In the genomic region with DNA sequence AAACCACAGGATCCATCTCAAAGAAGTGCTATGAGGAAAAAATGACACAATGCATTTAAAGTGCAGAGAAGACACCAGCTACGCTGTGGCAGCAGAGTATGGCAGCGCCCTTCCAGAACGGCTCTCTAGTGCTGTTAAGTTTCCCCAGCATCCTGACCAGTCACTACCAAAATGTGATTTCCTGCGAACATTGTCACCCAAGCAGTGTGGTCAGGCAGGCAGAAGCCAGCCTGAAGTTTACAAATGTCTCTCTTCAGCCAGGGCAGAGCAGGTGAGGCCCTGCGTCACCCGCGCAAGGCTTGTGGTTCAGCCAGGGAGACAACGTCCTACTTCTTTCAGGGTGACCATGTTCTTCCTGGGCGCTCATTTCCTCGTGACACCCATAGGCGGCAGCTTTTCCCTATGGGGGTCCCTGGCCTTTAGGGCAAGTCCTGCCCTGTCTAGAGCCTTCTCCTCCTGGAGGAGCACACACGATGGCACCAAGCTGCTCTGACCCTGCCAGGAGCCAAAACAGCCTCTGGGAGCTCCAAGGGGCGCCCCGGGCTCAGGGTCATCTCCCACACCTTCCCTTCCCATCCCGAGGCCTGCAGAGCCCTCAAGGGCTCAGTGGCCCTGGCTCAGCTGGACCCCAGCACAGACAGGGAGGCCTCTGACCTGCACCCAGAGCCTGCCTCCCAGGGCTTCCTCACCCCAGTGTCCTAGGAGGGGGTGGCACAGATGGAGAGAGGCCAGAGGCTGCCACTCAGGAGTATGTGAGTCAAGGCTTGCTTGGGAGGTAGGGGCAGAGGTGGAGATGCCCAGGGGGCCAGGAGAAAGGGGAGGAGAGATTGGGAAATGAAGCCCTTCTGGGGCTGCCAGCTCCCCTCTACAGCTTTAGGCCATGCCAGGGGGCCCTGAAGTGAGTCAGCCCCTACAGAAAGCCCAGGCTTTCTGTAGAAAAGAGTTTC, we compare ENCODE assay signal across 1 cellular context.
TF ChIP-seq lines count a peak whose summit lies in the region.

No MANE protein-coding gene starts in this region.

TF ChIP-seq in HepG2, 621 proteins besides CTCF, POLR2A, EP300 and RAD21 (continued from another document and continues in another):
- TF ChIP-seq, protein P1, sequence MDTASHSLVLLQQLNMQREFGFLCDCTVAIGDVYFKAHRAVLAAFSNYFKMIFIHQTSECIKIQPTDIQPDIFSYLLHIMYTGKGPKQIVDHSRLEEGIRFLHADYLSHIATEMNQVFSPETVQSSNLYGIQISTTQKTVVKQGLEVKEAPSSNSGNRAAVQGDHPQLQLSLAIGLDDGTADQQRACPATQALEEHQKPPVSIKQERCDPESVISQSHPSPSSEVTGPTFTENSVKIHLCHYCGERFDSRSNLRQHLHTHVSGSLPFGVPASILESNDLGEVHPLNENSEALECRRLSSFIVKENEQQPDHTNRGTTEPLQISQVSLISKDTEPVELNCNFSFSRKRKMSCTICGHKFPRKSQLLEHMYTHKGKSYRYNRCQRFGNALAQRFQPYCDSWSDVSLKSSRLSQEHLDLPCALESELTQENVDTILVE (CRISPR knock-in tag; IDR thresholded peaks at IDR 0.05): no peak; the same call in 1 of the 2 replicates
- TF ChIP-seq CC2D1A (CRISPR knock-in tag; IDR thresholded peaks at IDR 0.05) (no peak), ZNF672 (CRISPR knock-in tag; IDR thresholded peaks at IDR 0.05) (no peak), FOXK1 (CRISPR knock-in tag; IDR thresholded peaks at IDR 0.05; ENCODE audit: borderline replicate concordance, low read depth) (peak; percentile 53; the same call in 1 of the 2 replicates), ZNF780A (CRISPR knock-in tag; IDR thresholded peaks at IDR 0.05) (no peak), TBX2 (CRISPR knock-in tag; IDR thresholded peaks at IDR 0.05; ENCODE audit: borderline replicate concordance) (no peak), ZMYM4 (CRISPR knock-in tag; IDR thresholded peaks at IDR 0.05) (no peak), ZNF589 (CRISPR knock-in tag; conservative IDR thresholded peaks at IDR 0.05) (no peak), GABPA (IDR thresholded peaks at IDR 0.05; ENCODE audit: low read depth, low read length) (no peak), GABPA (CRISPR knock-in tag; IDR thresholded peaks at IDR 0.05; ENCODE audit: low read depth) (no peak), YY1 (IDR thresholded peaks at IDR 0.05; ENCODE audit: insufficient read depth, insufficient replicate concordance, low read depth, low read length) (peak; percentile 72), REXO4 (CRISPR knock-in tag; IDR thresholded peaks at IDR 0.05; ENCODE audit: borderline replicate concordance) (no peak), TEAD3 (CRISPR knock-in tag; optimal IDR thresholded peaks at IDR 0.05; ENCODE audit: borderline replicate concordance) (peak; percentile 54), KDM3A (CRISPR knock-in tag; IDR thresholded peaks at IDR 0.05; ENCODE audit: low read depth) (no peak; the same call in 1 of the 2 replicates), TCF7 (IDR thresholded peaks at IDR 0.05; ENCODE audit: low read depth) (no peak), RCOR2 (CRISPR knock-in tag; IDR thresholded peaks at IDR 0.05) (no peak; the same call in 1 of the 2 replicates), ZNF282 (IDR thresholded peaks at IDR 0.05; ENCODE audit: partially characterized antibody) (no peak), ZNF335 (CRISPR knock-in tag; IDR thresholded peaks at IDR 0.05) (peak; percentile 68; the same call in 1 of the 2 replicates), DNMT3B (CRISPR knock-in tag; conservative IDR thresholded peaks at IDR 0.05) (no peak), ZNF564 (CRISPR knock-in tag; IDR thresholded peaks at IDR 0.05) (no peak), ZBTB8A (CRISPR knock-in tag; IDR thresholded peaks at IDR 0.05; ENCODE audit: borderline replicate concordance, low read depth) (no peak), TMF1 (CRISPR knock-in tag; IDR thresholded peaks at IDR 0.05; ENCODE audit: low read depth) (no peak), STAG1 (CRISPR knock-in tag; IDR thresholded peaks at IDR 0.05) (peak; percentile 90), ZNF772 (CRISPR knock-in tag; IDR thresholded peaks at IDR 0.05) (no peak), EEA1 (CRISPR knock-in tag; IDR thresholded peaks at IDR 0.05; ENCODE audit: borderline replicate concordance) (peak; percentile 79; the same call in 1 of the 2 replicates), ZNF546 (CRISPR knock-in tag; conservative IDR thresholded peaks at IDR 0.05) (no peak), DPF2 (CRISPR knock-in tag; IDR thresholded peaks at IDR 0.05; ENCODE audit: borderline replicate concordance, low read depth) (0 out of 2 replicates have a peak, but pooled peaks have one; percentile 12), HNF4A (CRISPR knock-in tag; IDR thresholded peaks at IDR 0.05) (peak; percentile 49), NONO (IDR thresholded peaks at IDR 0.05) (no peak), NONO (CRISPR knock-in tag; conservative IDR thresholded peaks at IDR 0.05) (no peak), SP140L (CRISPR knock-in tag; IDR thresholded peaks at IDR 0.05; ENCODE audit: borderline replicate concordance) (no peak; the same call in 1 of the 2 replicates), PHB2 (IDR thresholded peaks at IDR 0.05; ENCODE audit: partially characterized antibody) (no peak), HDAC6 (IDR thresholded peaks at IDR 0.05; ENCODE audit: low read depth, low read length) (no peak), ZNF33A (CRISPR knock-in tag; IDR thresholded peaks at IDR 0.05; ENCODE audit: borderline replicate concordance) (no peak), SIN3B (IDR thresholded peaks at IDR 0.05; ENCODE audit: low read length) (no peak), CBFB (CRISPR knock-in tag; IDR thresholded peaks at IDR 0.05) (peak; percentile 67)
- TF ChIP-seq, protein P2, sequence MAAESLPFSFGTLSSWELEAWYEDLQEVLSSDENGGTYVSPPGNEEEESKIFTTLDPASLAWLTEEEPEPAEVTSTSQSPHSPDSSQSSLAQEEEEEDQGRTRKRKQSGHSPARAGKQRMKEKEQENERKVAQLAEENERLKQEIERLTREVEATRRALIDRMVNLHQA (CRISPR knock-in tag; IDR thresholded peaks at IDR 0.05): no peak
- TF ChIP-seq, protein P3, sequence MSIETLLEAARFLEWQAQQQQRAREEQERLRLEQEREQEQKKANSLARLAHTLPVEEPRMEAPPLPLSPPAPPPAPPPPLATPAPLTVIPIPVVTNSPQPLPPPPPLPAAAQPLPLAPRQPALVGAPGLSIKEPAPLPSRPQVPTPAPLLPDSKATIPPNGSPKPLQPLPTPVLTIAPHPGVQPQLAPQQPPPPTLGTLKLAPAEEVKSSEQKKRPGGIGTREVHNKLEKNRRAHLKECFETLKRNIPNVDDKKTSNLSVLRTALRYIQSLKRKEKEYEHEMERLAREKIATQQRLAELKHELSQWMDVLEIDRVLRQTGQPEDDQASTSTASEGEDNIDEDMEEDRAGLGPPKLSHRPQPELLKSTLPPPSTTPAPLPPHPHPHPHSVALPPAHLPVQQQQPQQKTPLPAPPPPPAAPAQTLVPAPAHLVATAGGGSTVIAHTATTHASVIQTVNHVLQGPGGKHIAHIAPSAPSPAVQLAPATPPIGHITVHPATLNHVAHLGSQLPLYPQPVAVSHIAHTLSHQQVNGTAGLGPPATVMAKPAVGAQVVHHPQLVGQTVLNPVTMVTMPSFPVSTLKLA (IDR thresholded peaks at IDR 0.05): no peak
- TF ChIP-seq, protein P4, sequence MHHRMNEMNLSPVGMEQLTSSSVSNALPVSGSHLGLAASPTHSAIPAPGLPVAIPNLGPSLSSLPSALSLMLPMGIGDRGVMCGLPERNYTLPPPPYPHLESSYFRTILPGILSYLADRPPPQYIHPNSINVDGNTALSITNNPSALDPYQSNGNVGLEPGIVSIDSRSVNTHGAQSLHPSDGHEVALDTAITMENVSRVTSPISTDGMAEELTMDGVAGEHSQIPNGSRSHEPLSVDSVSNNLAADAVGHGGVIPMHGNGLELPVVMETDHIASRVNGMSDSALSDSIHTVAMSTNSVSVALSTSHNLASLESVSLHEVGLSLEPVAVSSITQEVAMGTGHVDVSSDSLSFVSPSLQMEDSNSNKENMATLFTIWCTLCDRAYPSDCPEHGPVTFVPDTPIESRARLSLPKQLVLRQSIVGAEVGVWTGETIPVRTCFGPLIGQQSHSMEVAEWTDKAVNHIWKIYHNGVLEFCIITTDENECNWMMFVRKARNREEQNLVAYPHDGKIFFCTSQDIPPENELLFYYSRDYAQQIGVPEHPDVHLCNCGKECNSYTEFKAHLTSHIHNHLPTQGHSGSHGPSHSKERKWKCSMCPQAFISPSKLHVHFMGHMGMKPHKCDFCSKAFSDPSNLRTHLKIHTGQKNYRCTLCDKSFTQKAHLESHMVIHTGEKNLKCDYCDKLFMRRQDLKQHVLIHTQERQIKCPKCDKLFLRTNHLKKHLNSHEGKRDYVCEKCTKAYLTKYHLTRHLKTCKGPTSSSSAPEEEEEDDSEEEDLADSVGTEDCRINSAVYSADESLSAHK (CRISPR knock-in tag; IDR thresholded peaks at IDR 0.05; ENCODE audit: borderline replicate concordance): no peak
- TF ChIP-seq, protein P5, sequence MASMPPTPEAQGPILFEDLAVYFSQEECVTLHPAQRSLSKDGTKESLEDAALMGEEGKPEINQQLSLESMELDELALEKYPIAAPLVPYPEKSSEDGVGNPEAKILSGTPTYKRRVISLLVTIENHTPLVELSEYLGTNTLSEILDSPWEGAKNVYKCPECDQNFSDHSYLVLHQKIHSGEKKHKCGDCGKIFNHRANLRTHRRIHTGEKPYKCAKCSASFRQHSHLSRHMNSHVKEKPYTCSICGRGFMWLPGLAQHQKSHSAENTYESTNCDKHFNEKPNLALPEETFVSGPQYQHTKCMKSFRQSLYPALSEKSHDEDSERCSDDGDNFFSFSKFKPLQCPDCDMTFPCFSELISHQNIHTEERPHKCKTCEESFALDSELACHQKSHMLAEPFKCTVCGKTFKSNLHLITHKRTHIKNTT (CRISPR knock-in tag; IDR thresholded peaks at IDR 0.05): no peak
- TF ChIP-seq, protein P6, sequence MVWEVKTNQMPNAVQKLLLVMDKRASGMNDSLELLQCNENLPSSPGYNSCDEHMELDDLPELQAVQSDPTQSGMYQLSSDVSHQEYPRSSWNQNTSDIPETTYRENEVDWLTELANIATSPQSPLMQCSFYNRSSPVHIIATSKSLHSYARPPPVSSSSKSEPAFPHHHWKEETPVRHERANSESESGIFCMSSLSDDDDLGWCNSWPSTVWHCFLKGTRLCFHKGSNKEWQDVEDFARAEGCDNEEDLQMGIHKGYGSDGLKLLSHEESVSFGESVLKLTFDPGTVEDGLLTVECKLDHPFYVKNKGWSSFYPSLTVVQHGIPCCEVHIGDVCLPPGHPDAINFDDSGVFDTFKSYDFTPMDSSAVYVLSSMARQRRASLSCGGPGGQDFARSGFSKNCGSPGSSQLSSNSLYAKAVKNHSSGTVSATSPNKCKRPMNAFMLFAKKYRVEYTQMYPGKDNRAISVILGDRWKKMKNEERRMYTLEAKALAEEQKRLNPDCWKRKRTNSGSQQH (CRISPR knock-in tag; IDR thresholded peaks at IDR 0.05; ENCODE audit: low read depth): no peak
- TF ChIP-seq, protein P7, sequence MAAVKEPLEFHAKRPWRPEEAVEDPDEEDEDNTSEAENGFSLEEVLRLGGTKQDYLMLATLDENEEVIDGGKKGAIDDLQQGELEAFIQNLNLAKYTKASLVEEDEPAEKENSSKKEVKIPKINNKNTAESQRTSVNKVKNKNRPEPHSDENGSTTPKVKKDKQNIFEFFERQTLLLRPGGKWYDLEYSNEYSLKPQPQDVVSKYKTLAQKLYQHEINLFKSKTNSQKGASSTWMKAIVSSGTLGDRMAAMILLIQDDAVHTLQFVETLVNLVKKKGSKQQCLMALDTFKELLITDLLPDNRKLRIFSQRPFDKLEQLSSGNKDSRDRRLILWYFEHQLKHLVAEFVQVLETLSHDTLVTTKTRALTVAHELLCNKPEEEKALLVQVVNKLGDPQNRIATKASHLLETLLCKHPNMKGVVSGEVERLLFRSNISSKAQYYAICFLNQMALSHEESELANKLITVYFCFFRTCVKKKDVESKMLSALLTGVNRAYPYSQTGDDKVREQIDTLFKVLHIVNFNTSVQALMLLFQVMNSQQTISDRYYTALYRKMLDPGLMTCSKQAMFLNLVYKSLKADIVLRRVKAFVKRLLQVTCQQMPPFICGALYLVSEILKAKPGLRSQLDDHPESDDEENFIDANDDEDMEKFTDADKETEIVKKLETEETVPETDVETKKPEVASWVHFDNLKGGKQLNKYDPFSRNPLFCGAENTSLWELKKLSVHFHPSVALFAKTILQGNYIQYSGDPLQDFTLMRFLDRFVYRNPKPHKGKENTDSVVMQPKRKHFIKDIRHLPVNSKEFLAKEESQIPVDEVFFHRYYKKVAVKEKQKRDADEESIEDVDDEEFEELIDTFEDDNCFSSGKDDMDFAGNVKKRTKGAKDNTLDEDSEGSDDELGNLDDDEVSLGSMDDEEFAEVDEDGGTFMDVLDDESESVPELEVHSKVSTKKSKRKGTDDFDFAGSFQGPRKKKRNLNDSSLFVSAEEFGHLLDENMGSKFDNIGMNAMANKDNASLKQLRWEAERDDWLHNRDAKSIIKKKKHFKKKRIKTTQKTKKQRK (IDR thresholded peaks at IDR 0.05; ENCODE audit: low read length): no peak
- TF ChIP-seq, protein P8, sequence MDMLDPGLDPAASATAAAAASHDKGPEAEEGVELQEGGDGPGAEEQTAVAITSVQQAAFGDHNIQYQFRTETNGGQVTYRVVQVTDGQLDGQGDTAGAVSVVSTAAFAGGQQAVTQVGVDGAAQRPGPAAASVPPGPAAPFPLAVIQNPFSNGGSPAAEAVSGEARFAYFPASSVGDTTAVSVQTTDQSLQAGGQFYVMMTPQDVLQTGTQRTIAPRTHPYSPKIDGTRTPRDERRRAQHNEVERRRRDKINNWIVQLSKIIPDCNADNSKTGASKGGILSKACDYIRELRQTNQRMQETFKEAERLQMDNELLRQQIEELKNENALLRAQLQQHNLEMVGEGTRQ (IDR thresholded peaks at IDR 0.05; ENCODE audit: low read depth, low read length): no peak
- TF ChIP-seq, protein P8 (CRISPR knock-in tag; IDR thresholded peaks at IDR 0.05; ENCODE audit: borderline replicate concordance): no peak
- TF ChIP-seq, protein P9, sequence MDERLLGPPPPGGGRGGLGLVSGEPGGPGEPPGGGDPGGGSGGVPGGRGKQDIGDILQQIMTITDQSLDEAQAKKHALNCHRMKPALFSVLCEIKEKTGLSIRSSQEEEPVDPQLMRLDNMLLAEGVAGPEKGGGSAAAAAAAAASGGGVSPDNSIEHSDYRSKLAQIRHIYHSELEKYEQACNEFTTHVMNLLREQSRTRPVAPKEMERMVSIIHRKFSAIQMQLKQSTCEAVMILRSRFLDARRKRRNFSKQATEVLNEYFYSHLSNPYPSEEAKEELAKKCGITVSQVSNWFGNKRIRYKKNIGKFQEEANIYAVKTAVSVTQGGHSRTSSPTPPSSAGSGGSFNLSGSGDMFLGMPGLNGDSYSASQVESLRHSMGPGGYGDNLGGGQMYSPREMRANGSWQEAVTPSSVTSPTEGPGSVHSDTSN (CRISPR knock-in tag; IDR thresholded peaks at IDR 0.05): no peak
